ENCODE assay signal across 20 cellular contexts in genomic region chr11:42244376-42244775, GRCh38.
DNase-seq lines count a peak whose midpoint lies in the region; FAIRE-seq and TF ChIP-seq lines count a peak whose summit lies in the region.
"Had no signal": no experiment of that assay in that cellular context is flagged by ENCODE, and none has a peak within 500 bp of the region (broad histone marks: within the 10 kb centered on the region; RNA-seq: fewer than 3 reads in every experiment).

No MANE protein-coding gene starts in this region.

- no peak for TF ChIP-seq POLR2A in H1 (IDR thresholded peaks at IDR 0.05; ENCODE audit: control extremely low read depth in 1 of 2, low read depth in 2 of 2, low read length in 2 of 2)

- H3K23ac ChIP-seq in H1 (ENCODE audit: insufficient read length) (no peak overlapping the region), mesendoderm (ENCODE audit: low read length) (no peak overlapping the region)

- H3K9me3 ChIP-seq in OCI-LY3 (ENCODE audit: insufficient read depth, low read length), result no peaks in the 10 kb centered on the region
- no peaks in the 10 kb centered on the region for H3K9me3 ChIP-seq in H1 (ENCODE audit: insufficient read depth in 2 of 2, low read depth in 1 of 2, low read length in 1 of 2)
- H3K9me3 ChIP-seq: BE2C, Caco-2 had no signal

- POLR2A ChIA-PET in H1 (lab: Charles Lee; ENCODE audit: partially characterized antibody), result no interaction called here

- H3K23me2 ChIP-seq in H1 (ENCODE audit: low read depth, low read length), result no peaks in the 10 kb centered on the region

- H2AK5ac ChIP-seq in H1 (ENCODE audit: low read depth, low read length) (no peak overlapping the region), mesendoderm (ENCODE audit: low read length) (no peak overlapping the region)

- H3K79me1 ChIP-seq in H1 (ENCODE audit: low read depth, low read length) (no peaks in the 10 kb centered on the region), mesendoderm (ENCODE audit: low read length) (no peaks in the 10 kb centered on the region)

- CTCF ChIA-PET in H1 (lab: Charles Lee; ENCODE audit: partially characterized antibody), result no interaction called here

- FAIRE-seq in H1 (lab: Jason Lieb, UNC), result no peak
- FAIRE-seq: A204.1, HTR-8/SVneo, K562 had no signal

- H2BK5ac ChIP-seq in H1 (ENCODE audit: low read depth, low read length) (no peak overlapping the region), mesendoderm (ENCODE audit: low read length) (no peak overlapping the region)

- H3K27me3 ChIP-seq in OCI-LY3 (ENCODE audit: low read depth, low read length), result no peaks in the 10 kb centered on the region
- no peaks in the 10 kb centered on the region for H3K27me3 ChIP-seq in H1 (replicated peaks in 1 of 4; ENCODE audit: control insufficient read depth in 3 of 4, extremely low read depth in 1 of 4, insufficient read depth in 3 of 4, low read length in 3 of 4)
- no peaks in the 10 kb centered on the region for H3K27me3 ChIP-seq in mesendoderm (ENCODE audit: insufficient read depth, low read length, poor library complexity)
- H3K27me3 ChIP-seq: BE2C had no signal

- H3K4me1 ChIP-seq in OCI-LY3 (ENCODE audit: low read length) (peaks cover 7% of the 10 kb centered on the region), H1 (replicated peaks in 1 of 4; ENCODE audit: control insufficient read depth in 3 of 4, insufficient read depth in 4 of 4, low read length in 3 of 4) (peaks cover 2 to 4% (median 2%) of the 10 kb centered on the region in 4 experiments; a peak in 2 of 7 replicates), mesendoderm (ENCODE audit: control insufficient read depth, low read depth, low read length) (peaks cover 4% of the 10 kb centered on the region)
- H3K4me1 ChIP-seq: BE2C, Caco-2 had no signal

- H4K5ac ChIP-seq in H1 (ENCODE audit: insufficient read length, low read depth, low read length) (no peak overlapping the region), mesendoderm (ENCODE audit: low read length) (no peak overlapping the region)

- TF ChIP-seq CTCF in OCI-LY3 (IDR thresholded peaks at IDR 0.05; ENCODE audit: low read depth, low read length), result no peak
- TF ChIP-seq CTCF in H1 (IDR thresholded peaks at IDR 0.05; ENCODE audit: control extremely low read depth in 1 of 3, insufficient read depth in 1 of 3, low read depth in 1 of 3, low read length in 3 of 3), result no peak

- TF ChIP-seq RAD21 in H1 (IDR thresholded peaks at IDR 0.05 in 1 of 2, conservative IDR thresholded peaks at IDR 0.05 in 1 of 2; ENCODE audit: low read depth in 2 of 2, low read length in 2 of 2), result no peak

- H3K36me3 ChIP-seq in OCI-LY3 (replicated peaks; ENCODE audit: low read depth, low read length) (no peaks in the 10 kb centered on the region), H1 (ENCODE audit: control insufficient read depth in 2 of 4, insufficient read depth in 4 of 4, low read length in 3 of 4) (no peaks in the 10 kb centered on the region), mesendoderm (ENCODE audit: control insufficient read depth, insufficient read depth, low read length) (no peaks in the 10 kb centered on the region)
- H3K36me3 ChIP-seq: BE2C had no signal

- H3K4ac ChIP-seq in H1 (replicated peaks; ENCODE audit: insufficient read length, low read depth, low read length) (no peak overlapping the region), mesendoderm (ENCODE audit: low read depth, low read length) (no peak overlapping the region)

- WGBS in H1 (ENCODE audit: extremely low coverage in 1 of 2, insufficient coverage in 1 of 2, insufficient read length in 1 of 2, insufficient replicate concordance in 2 of 2, low coverage in 1 of 2, low lambda C conversion rate in 2 of 2, missing lambda C conversion rate in 1 of 2), 2 experiments, result 100% methylated on average over 1 of the region's 1 CpG; no CpG with 5 or more reads in 1 of the 2 experiments
- WGBS in mesendoderm (ENCODE audit: extremely low coverage, insufficient coverage, low lambda C conversion rate), result no CpG with 5 or more reads among the region's 1 CpG

- H2BK120ac ChIP-seq in H1 (replicated peaks; ENCODE audit: low read depth, low read length) (no peak overlapping the region), mesendoderm (ENCODE audit: low read depth, low read length) (no peak overlapping the region)

- H2AFZ ChIP-seq in OCI-LY3 (ENCODE audit: low read depth, low read length), result no peak overlapping the region
- no peak overlapping the region for H2AFZ ChIP-seq in H1 (ENCODE audit: low read length)

- H4K91ac ChIP-seq in H1 (replicated peaks; ENCODE audit: insufficient read length, low read length), result no peak overlapping the region

- H4K8ac ChIP-seq in H1 (ENCODE audit: extremely low read depth, insufficient read depth, low read length), result no peak overlapping the region
- H4K8ac ChIP-seq in mesendoderm (ENCODE audit: low read depth, low read length), result no peak overlapping the region

- no peak for DNase-seq in H1 (ENCODE audit: low read depth in 1 of 2, low spot score in 2 of 2)
- peak; percentile 72 for DNase-seq in mesendoderm
- no peak for DNase-seq in NCI-H2029 treated with DMSO at 0.1 percent for 48 hours (lab: John Stamatoyannopoulos, UW)
- no peak for DNase-seq in SHP77 treated with DMSO at 0.1 percent for 48 hours (lab: John Stamatoyannopoulos, UW)
- DNase-seq in COLO829 (ENCODE audit: low spot score), result no peak
- DNase-seq: ACHN; BE2C; C1 segment of cervical spinal cord; Caco-2; CD4-positive, CD25-positive, alpha-beta regulatory T cell; CD8-positive, alpha-beta memory T cell; DMS153; DMS79; GF-D8; HCEC 1CT; IMR-90 had no signal

- H3K79me2 ChIP-seq in OCI-LY3 (ENCODE audit: low read length), result no peaks in the 10 kb centered on the region
- no peaks in the 10 kb centered on the region for H3K79me2 ChIP-seq in H1 (ENCODE audit: control insufficient read depth in 1 of 2, insufficient read depth in 2 of 2, low read length in 2 of 2)
- H3K79me2 ChIP-seq in mesendoderm (ENCODE audit: control insufficient read depth, insufficient read depth, low read length), result no peaks in the 10 kb centered on the region

- TF ChIP-seq EP300 in H1 (IDR thresholded peaks at IDR 0.05; ENCODE audit: borderline replicate concordance in 1 of 2, low read depth in 2 of 2, low read length in 2 of 2), result no peak

- H2BK20ac ChIP-seq in H1 (ENCODE audit: low read length), result no peak overlapping the region

- no peak overlapping the region for H3K56ac ChIP-seq in H1 (replicated peaks; ENCODE audit: insufficient read length, low read depth, low read length)
- H3K56ac ChIP-seq in mesendoderm (ENCODE audit: low read length), result no peak overlapping the region

- H3K14ac ChIP-seq in H1 (ENCODE audit: insufficient read length), result no peak overlapping the region

- H4K20me1 ChIP-seq in OCI-LY3 (ENCODE audit: insufficient read depth, low read length), result no peaks in the 10 kb centered on the region
- no peaks in the 10 kb centered on the region for H4K20me1 ChIP-seq in H1 (replicated peaks in 1 of 2; ENCODE audit: control insufficient read depth in 1 of 2, insufficient read depth in 2 of 2, low read length in 2 of 2)

- no peak overlapping the region for H3K18ac ChIP-seq in H1 (ENCODE audit: extremely low read depth, low read length)
- no peak overlapping the region for H3K18ac ChIP-seq in mesendoderm (ENCODE audit: low read length)

- H3K27ac ChIP-seq in OCI-LY3 (ENCODE audit: low read length) (no peak overlapping the region), H1 (ENCODE audit: low read depth, low read length) (no peak overlapping the region), mesendoderm (ENCODE audit: low read depth, low read length) (no peak overlapping the region)

- H3K9ac ChIP-seq in OCI-LY3 (ENCODE audit: low read length), result no peak overlapping the region
- H3K9ac ChIP-seq in H1 (replicated peaks in 1 of 4; ENCODE audit: extremely low read depth in 1 of 4, low read depth in 3 of 4, low read length in 3 of 4), result no peak overlapping the region
- no peak overlapping the region for H3K9ac ChIP-seq in mesendoderm (ENCODE audit: low read length)

- no peak overlapping the region for H2BK12ac ChIP-seq in H1 (ENCODE audit: low read depth, low read length)

- H2BK15ac ChIP-seq in H1 (ENCODE audit: low read length) (no peak overlapping the region), mesendoderm (replicated peaks; ENCODE audit: low read depth) (no peak overlapping the region)

- H3K4me3 ChIP-seq in OCI-LY3 (ENCODE audit: low read length), result no peak overlapping the region
- no peak overlapping the region for H3K4me3 ChIP-seq in H1 (ENCODE audit: extremely low read depth in 1 of 4, insufficient read depth in 2 of 4, low read depth in 3 of 4, low read length in 4 of 4)
- H3K4me3 ChIP-seq in mesendoderm (ENCODE audit: low read length), result no peak overlapping the region
- H3K4me3 ChIP-seq: K562 had no signal

- H3K4me2 ChIP-seq in OCI-LY3 (ENCODE audit: low read length) (peak overlapping the region; percentile 5; the same call in 1 of the 2 replicates), H1 (ENCODE audit: insufficient read depth in 1 of 2, low read depth in 2 of 2, low read length in 2 of 2) (no peak overlapping the region), mesendoderm (ENCODE audit: low read length) (no peak overlapping the region)

TF ChIP-seq in H1, 55 proteins besides CTCF, POLR2A, EP300 and RAD21:
- TF ChIP-seq TEAD4 (IDR thresholded peaks at IDR 0.05; ENCODE audit: low read depth, low read length) (peak; percentile 53; the same call in 1 of the 2 replicates), POU5F1 (IDR thresholded peaks at IDR 0.05; ENCODE audit: low read depth, low read length) (no peak), SP1 (IDR thresholded peaks at IDR 0.05; ENCODE audit: low read depth, low read length) (no peak), KDM1A (IDR thresholded peaks at IDR 0.05; ENCODE audit: borderline replicate concordance, low read length) (no peak), GABPA (IDR thresholded peaks at IDR 0.05; ENCODE audit: borderline replicate concordance, insufficient read depth, low read length) (no peak), ATF2 (IDR thresholded peaks at IDR 0.05; ENCODE audit: low read length) (no peak), NRF1 (IDR thresholded peaks at IDR 0.05; ENCODE audit: low read depth, low read length) (no peak)
